22 cellular contexts compared by ENCODE assay signal in the genomic region with DNA sequence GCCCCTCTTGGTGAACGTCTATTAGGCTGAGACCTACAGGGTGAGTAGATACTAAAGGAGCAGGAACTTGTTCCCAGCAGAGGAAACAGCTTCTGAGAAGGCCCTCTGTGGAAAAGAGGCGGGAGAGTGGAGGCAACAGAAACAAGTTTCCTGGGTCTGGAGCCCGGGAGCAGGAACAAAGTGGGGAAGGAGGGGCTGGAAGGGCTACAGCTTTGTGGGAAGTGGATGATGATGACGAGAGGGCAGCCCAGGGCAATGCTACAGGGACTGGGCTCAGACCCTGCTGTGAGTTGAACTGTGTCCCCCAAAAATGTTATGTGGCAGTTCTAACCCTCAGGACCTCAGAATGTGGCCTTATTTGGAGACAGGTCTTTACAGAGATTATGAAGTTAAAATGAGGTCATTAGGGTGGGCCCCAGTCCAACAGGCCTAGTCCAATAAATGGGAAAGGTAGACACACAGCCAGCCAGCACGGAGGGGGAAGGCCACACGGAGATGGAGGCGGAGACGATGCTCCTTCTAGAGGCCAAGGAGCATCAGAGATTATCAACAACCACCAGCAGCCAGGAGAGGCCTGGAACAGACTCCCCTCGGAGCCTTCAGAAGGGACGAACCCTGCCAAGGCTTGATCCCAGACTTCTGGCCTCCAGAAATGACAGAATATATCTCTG. TPM values are rescaled to one million over a fixed set of nuclear protein-coding genes. Genes with fewer than 3 reads are reported as not detected.
DNase-seq lines count a peak whose midpoint lies in the region; ATAC-seq, FAIRE-seq and TF ChIP-seq lines count a peak whose summit lies in the region.
"Had no signal": no experiment of that assay in that cellular context is flagged by ENCODE, and none has a peak within 500 bp of the region (broad histone marks: within the 10 kb centered on the region; RNA-seq: fewer than 3 reads in every experiment).

No MANE protein-coding gene starts in this region.

- no peaks in the 10 kb centered on the region for H3K23me2 ChIP-seq in H1 (ENCODE audit: low read depth, low read length)

- peaks cover 12% of the 10 kb centered on the region for H3K36me3 ChIP-seq in HUES6 (ENCODE audit: control insufficient read depth, insufficient read depth, low read length)
- no peaks in the 10 kb centered on the region; a peak in 1 of 8 replicates for H3K36me3 ChIP-seq in H1 (ENCODE audit: control insufficient read depth in 2 of 4, insufficient read depth in 4 of 4, low read length in 3 of 4)
- H3K36me3 ChIP-seq in kidney (ENCODE audit: control insufficient read depth in 1 of 2, insufficient read depth in 2 of 2, low read length in 2 of 2) = no peaks in the 10 kb centered on the region
- no peaks in the 10 kb centered on the region for H3K36me3 ChIP-seq in thoracic aorta
- H3K36me3 ChIP-seq: upper lobe of right lung had no signal

- FAIRE-seq in H1 (lab: Jason Lieb, UNC) (no peak), kidney (lab: Jason Lieb, UNC) (no peak)
- FAIRE-seq: D721Med, RCC 7860 had no signal

- H3K79me1 ChIP-seq in H1 (ENCODE audit: low read depth, low read length) = peaks cover 3% of the 10 kb centered on the region; the same call in 1 of the 2 replicates

- 87% methylated on average over 10 of the region's 10 CpGs; no CpG with 5 or more reads in 1 of the 2 experiments for WGBS in H1 (ENCODE audit: extremely low coverage in 1 of 2, insufficient coverage in 1 of 2, insufficient read length in 1 of 2, insufficient replicate concordance in 2 of 2, low coverage in 1 of 2, low lambda C conversion rate in 2 of 2, missing lambda C conversion rate in 1 of 2), 2 experiments

- H2AK5ac ChIP-seq in H1 (ENCODE audit: low read depth, low read length) = no peak overlapping the region

- H4K5ac ChIP-seq in H1 (ENCODE audit: insufficient read length, low read depth, low read length) = no peak overlapping the region

- TF ChIP-seq EP300 in H1 (IDR thresholded peaks at IDR 0.05; ENCODE audit: borderline replicate concordance in 1 of 2, low read depth in 2 of 2, low read length in 2 of 2) = no peak

- TF ChIP-seq CTCF in H1 (IDR thresholded peaks at IDR 0.05; ENCODE audit: control extremely low read depth in 1 of 3, insufficient read depth in 1 of 3, low read depth in 1 of 3, low read length in 3 of 3) = no peak
- no peak for TF ChIP-seq CTCF in kidney (IDR thresholded peaks at IDR 0.05; ENCODE audit: borderline replicate concordance, extremely low read depth, insufficient read depth)
- no peak for TF ChIP-seq CTCF in thoracic aorta (IDR thresholded peaks at IDR 0.05)

- H3K18ac ChIP-seq in H1 (ENCODE audit: extremely low read depth, low read length) = no peak overlapping the region

- no peaks in the 10 kb centered on the region for H3K9me3 ChIP-seq in HUES6 (ENCODE audit: control insufficient read depth, insufficient read depth, low read depth, low read length)
- no peaks in the 10 kb centered on the region for H3K9me3 ChIP-seq in H1 (ENCODE audit: insufficient read depth in 2 of 2, low read depth in 1 of 2, low read length in 1 of 2)
- no peaks in the 10 kb centered on the region for H3K9me3 ChIP-seq in kidney (ENCODE audit: control insufficient read depth in 1 of 2, low read length in 2 of 2)
- H3K9me3 ChIP-seq in thoracic aorta = no peaks in the 10 kb centered on the region
- H3K9me3 ChIP-seq: MG63, upper lobe of right lung had no signal

- H3K4me1 ChIP-seq in HUES6 (ENCODE audit: control insufficient read depth, insufficient read depth, low read length) (peaks cover 25% of the 10 kb centered on the region), H1 (replicated peaks in 1 of 4; ENCODE audit: control insufficient read depth in 3 of 4, insufficient read depth in 4 of 4, low read length in 3 of 4) (peaks cover 0 to 8% (median 2%) of the 10 kb centered on the region in 4 experiments; a peak in 4 of 7 replicates), kidney (ENCODE audit: control insufficient read depth in 1 of 2, insufficient read depth in 1 of 2, low read depth in 1 of 2, low read length in 2 of 2) (peaks cover 0 to 5% of the 10 kb centered on the region in 2 donors), thoracic aorta (ENCODE audit: control insufficient read depth in 1 of 2, low read depth in 2 of 2) (peaks cover 16 to 32% of the 10 kb centered on the region in 2 donors)

- H3K79me2 ChIP-seq in H1 (ENCODE audit: control insufficient read depth in 1 of 2, insufficient read depth in 2 of 2, low read length in 2 of 2) = no peaks in the 10 kb centered on the region; a peak in 1 of 4 replicates

- no peak overlapping the region for H4K8ac ChIP-seq in H1 (ENCODE audit: extremely low read depth, insufficient read depth, low read length)

- H3K27ac ChIP-seq in HUES6 (ENCODE audit: low read depth, low read length) = no peak overlapping the region; the same call in 1 of the 2 replicates
- H3K27ac ChIP-seq in H1 (ENCODE audit: low read depth, low read length) = no peak overlapping the region
- H3K27ac ChIP-seq in kidney (ENCODE audit: low read depth in 2 of 2, low read length in 2 of 2) = no peak overlapping the region
- peak overlapping the region; percentile 19 to 42 for H3K27ac ChIP-seq in thoracic aorta
- H3K27ac ChIP-seq: C4-2B, upper lobe of right lung had no signal

- no peak overlapping the region for H3K14ac ChIP-seq in H1 (ENCODE audit: insufficient read length)

- CTCF ChIA-PET in H1 (lab: Charles Lee; ENCODE audit: partially characterized antibody) = no interaction called here

- no peak for TF ChIP-seq RAD21 in H1 (IDR thresholded peaks at IDR 0.05 in 1 of 2, conservative IDR thresholded peaks at IDR 0.05 in 1 of 2; ENCODE audit: low read depth in 2 of 2, low read length in 2 of 2)

- H2AFZ ChIP-seq in H1 (ENCODE audit: low read length) = no peak overlapping the region

- H3K56ac ChIP-seq in H1 (replicated peaks; ENCODE audit: insufficient read length, low read depth, low read length) = no peak overlapping the region

- peak overlapping the region; percentile 61; the same call in 1 of the 2 replicates for H2BK15ac ChIP-seq in H1 (ENCODE audit: low read length)

- no peak overlapping the region for H3K23ac ChIP-seq in H1 (ENCODE audit: insufficient read length)

- no peak overlapping the region for H2BK120ac ChIP-seq in H1 (replicated peaks; ENCODE audit: low read depth, low read length)

- H2BK12ac ChIP-seq in H1 (ENCODE audit: low read depth, low read length) = no peak overlapping the region

- no peak overlapping the region for H3K4me2 ChIP-seq in H1 (ENCODE audit: insufficient read depth in 1 of 2, low read depth in 2 of 2, low read length in 2 of 2)

- H4K91ac ChIP-seq in H1 (replicated peaks; ENCODE audit: insufficient read length, low read length) = no peak overlapping the region

- no peak overlapping the region for H3K4ac ChIP-seq in H1 (replicated peaks; ENCODE audit: insufficient read length, low read depth, low read length)

- intact Hi-C loops in kidney (cut with DNase I) (no loop called here), left colon (cut with DNase I, micrococcal nuclease) (no loop called here)

- ATAC-seq in thoracic aorta (ENCODE audit: insufficient number of reproducible peaks, low FRiP score, low read depth) (no peak), GM21619 (IDR thresholded peaks at IDR 0.05; ENCODE audit: unreplicated experiment) (no peak), left colon (no peak)
- ATAC-seq: stimulated activated naive CD8-positive, alpha-beta T cell treated with anti-CD3 and anti-CD28 coated beads, Interleukin-15, Interleukin-2, amounts not matched to agents 100 U/mL and 50 U/mL, for 24 hours; upper lobe of right lung had no signal

- H3K9ac ChIP-seq in HUES6 (ENCODE audit: low read length) (peak overlapping the region; percentile 35), H1 (replicated peaks in 1 of 4; ENCODE audit: extremely low read depth in 1 of 4, low read depth in 3 of 4, low read length in 3 of 4) (no peak overlapping the region), kidney (ENCODE audit: low read length in 2 of 2) (no peak overlapping the region)

- H3K4me3 ChIP-seq in HUES6 (ENCODE audit: low read depth, low read length) (no peak overlapping the region), H1 (ENCODE audit: extremely low read depth in 1 of 4, insufficient read depth in 2 of 4, low read depth in 3 of 4, low read length in 4 of 4) (no peak overlapping the region), kidney (ENCODE audit: low read length in 2 of 2) (no peak overlapping the region), thoracic aorta (no peak overlapping the region)
- H3K4me3 ChIP-seq: coronary artery, lung, MG63, upper lobe of right lung had no signal

- H3K27me3 ChIP-seq in HUES6 (ENCODE audit: control insufficient read depth, insufficient read depth, low read length) (no peaks in the 10 kb centered on the region), H1 (replicated peaks in 1 of 4; ENCODE audit: control insufficient read depth in 3 of 4, extremely low read depth in 1 of 4, insufficient read depth in 3 of 4, low read length in 3 of 4) (no peaks in the 10 kb centered on the region), thoracic aorta (replicated peaks; ENCODE audit: insufficient read depth) (no peaks in the 10 kb centered on the region)
- H3K27me3 ChIP-seq: MG63, upper lobe of right lung had no signal

- 0 out of 2 replicates have a peak overlapping the region, but pooled peaks have one; percentile 52 for H2BK5ac ChIP-seq in H1 (ENCODE audit: low read depth, low read length)

- POLR2A ChIA-PET in H1 (lab: Charles Lee; ENCODE audit: partially characterized antibody) = no interaction called here

- DNase-seq in H1 (ENCODE audit: low read depth in 1 of 2, low spot score in 2 of 2) (no peak), kidney (peak; percentile 48), thoracic aorta (ENCODE audit: low spot score) (no peak), left colon (no peak), GDM1 (lab: John Stamatoyannopoulos, UW) (no peak)
- DNase-seq: activated CD4-positive, alpha-beta T cell treated with anti-CD3 and anti-CD28 coated beads, Interleukin-2, amount 10 ng/mL, durations not matched to agents 24 days and 14 days; activated naive CD8-positive, alpha-beta T cell treated with anti-CD3 and anti-CD28 coated beads, Interleukin-2, amount 10 ng/mL, durations not matched to agents 7 days and 5 days; immature natural killer cell; MG63; NCI-H1417 treated with DMSO at 0.1 percent for 48 hours; NCI-H2107; NCI-H510A treated with DMSO at 0.1 percent for 48 hours; stimulated activated CD4-positive, alpha-beta T cell treated with anti-CD3 and anti-CD28 coated beads, Interleukin-4, amount 100 ng/mL, for 1 hour; stimulated activated naive CD8-positive, alpha-beta T cell treated with anti-CD3 and anti-CD28 coated beads, Interleukin-15, Interleukin-2, amounts not matched to agents 100 U/mL and 50 U/mL, for 24 hours; upper lobe of right lung had no signal

- H4K20me1 ChIP-seq in H1 (replicated peaks in 1 of 2; ENCODE audit: control insufficient read depth in 1 of 2, insufficient read depth in 2 of 2, low read length in 2 of 2) = peaks cover 0 to 3% of the 10 kb centered on the region in 2 experiments

- TF ChIP-seq POLR2A in H1 (IDR thresholded peaks at IDR 0.05; ENCODE audit: control extremely low read depth in 1 of 2, low read depth in 2 of 2, low read length in 2 of 2) = no peak

- no peak overlapping the region for H2BK20ac ChIP-seq in H1 (ENCODE audit: low read length)

RNA-seq across cellular contexts. Expression of a gene that starts 14.3 kb away (rescaled TPM):
- total RNA-seq in H1 (2021; fragmentation: NEBNext Ultra II Directional; extraction: Animal tissue kit (Norgen Biotek cat#: 25700)) = 28.7 and 30.6 TPM in 2 replicates
- polyA plus RNA-seq in H1 (2011; rRNA removed) (29.6 and 31.2 TPM in 2 replicates), kidney (ENCODE audit: insufficient read depth, low read depth, low replicate concordance) (16.3 TPM)
- polyA plus RNA-seq in H1 (2011; cell fraction: cytosol; rRNA removed) = 29.9 TPM
- polyA plus RNA-seq in H1 (2011; cell fraction: nucleus; rRNA removed) = 44.5 TPM
- 24.6 to 27.2 TPM (median 26.2 TPM) in 4 replicates for polyA plus RNA-seq in H1 (2012, experiment 1 of 2)
- polyA plus RNA-seq in H1 (2012, experiment 2 of 2) = 16.1 TPM
- polyA plus RNA-seq in H1 (2013, experiment 1 of 2) = 18.8 TPM
- 18.6 TPM for polyA plus RNA-seq in H1 (2013, experiment 2 of 2)
- 44.3 and 47.6 TPM in 2 replicates for polyA minus RNA-seq in H1 (2011; rRNA and poly(A)+ RNA removed)
- 20.4 TPM for polyA minus RNA-seq in H1 (2011; cell fraction: cytosol; rRNA and poly(A)+ RNA removed)
- polyA minus RNA-seq in H1 (2011; cell fraction: nucleus; rRNA and poly(A)+ RNA removed) = 32.1 TPM
- total RNA-seq in kidney (35.6 TPM), thoracic aorta (10 to 100 TPM; 41.8 to 49.9 TPM), left colon (10 to 100 TPM; 48.1 to 55.4 TPM)

Comparison
In these comparisons a context has a peak if more than half of its experiments do, and no peak if none do; other contexts are left out.
1. H3K27ac ChIP-seq: peak in thoracic aorta (2 of 2); none in HUES6 (single experiment), H1 (single experiment) and kidney (0 of 2).